In genomic region chr10:7045891-7046599, GRCh38 we compare ENCODE assay signal across 10 cellular contexts.
DNase-seq lines count a peak whose midpoint lies in the region; ATAC-seq and TF ChIP-seq lines count a peak whose summit lies in the region.
"Had no signal": no experiment of that assay in that cellular context is flagged by ENCODE, and none has a peak within 500 bp of the region (broad histone marks: within the 10 kb centered on the region; RNA-seq: fewer than 3 reads in every experiment).

No MANE protein-coding gene starts in this region.

- peaks cover 4% of the 10 kb centered on the region for H3K36me3 Mint-ChIP-seq in T-cell

- H3K27ac ChIP-seq in psoas muscle = no peak overlapping the region

- POLR2A ChIA-PET in T-cell (lab: Charles Lee) = no interaction called here

- no peaks in the 10 kb centered on the region for H3K4me1 ChIP-seq in psoas muscle

- DNase-seq in Ammon's horn (ENCODE audit: low spot score) (peak; percentile 61), T-cell (peak in 15 of 34 experiments; percentile 5 to 46 (median 19)), DMS153 (lab: John Stamatoyannopoulos, UW) (no peak), psoas muscle (no peak), NCI-H510A treated with DMSO at 0.1 percent for 48 hours (lab: John Stamatoyannopoulos, UW) (no peak), mesenteric fat pad (ENCODE audit: low spot score) (no peak)
- DNase-seq: SW 1271 had no signal

- no peak overlapping the region for H3K4me3 Mint-ChIP-seq in T-cell

- H3K27ac Mint-ChIP-seq in T-cell = peak overlapping the region in 1 of 2 donors; percentile 45

- ATAC-seq in GM19035 (IDR thresholded peaks at IDR 0.05; ENCODE audit: unreplicated experiment) (peak; percentile 77), HG03097 (IDR thresholded peaks at IDR 0.05; ENCODE audit: low FRiP score, unreplicated experiment) (peak; percentile 72), T-cell (replicated peaks in 1 of 4) (peak; percentile 34 to 83 (median 50)), psoas muscle (no peak)

- no peaks in the 10 kb centered on the region for H3K36me3 ChIP-seq in psoas muscle (ENCODE audit: insufficient read depth in 1 of 2, low read depth in 1 of 2)

- H3K4me3 ChIP-seq in psoas muscle = no peak overlapping the region
- H3K4me3 ChIP-seq: skin epidermis had no signal

- no peaks in the 10 kb centered on the region for H3K27me3 ChIP-seq in psoas muscle (ENCODE audit: insufficient read depth in 3 of 3, low read length in 2 of 3)

- H3K9me3 ChIP-seq in psoas muscle = no peaks in the 10 kb centered on the region

- CTCF ChIA-PET in T-cell (lab: Charles Lee) = interaction anchor here in 1 of 2 donors (0.5 kb wide), 1 partner anchor 40 kb away, joined by 4 read pairs; no protein-coding TSS in a partner anchor

- H3K9me3 Mint-ChIP-seq in T-cell = peaks cover 4 to 12% (median 9%) of the 10 kb centered on the region in 3 donors

- TF ChIP-seq CTCF in psoas muscle (IDR thresholded peaks at IDR 0.05) = no peak

- 49 to 62% (median 51%) methylated on average over 4 of the region's 4 CpGs for WGBS in psoas muscle, 3 donors

- H3K27me3 Mint-ChIP-seq in T-cell = no peaks in the 10 kb centered on the region

- H3K4me1 Mint-ChIP-seq in T-cell = peaks cover 27 to 48% (median 27%) of the 10 kb centered on the region in 3 donors

- intact Hi-C loops in psoas muscle (cut with DNase I) = no loop called here

Comparison
In these comparisons a context has a peak if more than half of its experiments do, and no peak if none do; other contexts are left out.
1. ATAC-seq: peak in GM19035 (single experiment), HG03097 (single experiment) and T-cell (4 of 4); none in psoas muscle (0 of 4).